Comparison of ENCODE assay signal across 1 cellular context in genomic region chr17:74430706-74431567, GRCh38.
TF ChIP-seq lines count a peak whose summit lies in the region.

No MANE protein-coding gene starts in this region.

TF ChIP-seq in HepG2, 621 proteins besides CTCF, POLR2A, EP300 and RAD21 (continued from another document and continues in another):
- TF ChIP-seq ZNF639 (CRISPR knock-in tag; conservative IDR thresholded peaks at IDR 0.05), result peak; percentile 58; the same call in 1 of the 2 replicates
- TF ChIP-seq SIX4 (CRISPR knock-in tag; IDR thresholded peaks at IDR 0.05), result peak; percentile 60
- TF ChIP-seq MXD3 (CRISPR knock-in tag; IDR thresholded peaks at IDR 0.05), result no peak
- TF ChIP-seq ZNF10 (CRISPR knock-in tag; IDR thresholded peaks at IDR 0.05; ENCODE audit: borderline replicate concordance, low read depth), result no peak
- TF ChIP-seq ZBED4 (CRISPR knock-in tag; IDR thresholded peaks at IDR 0.05; ENCODE audit: borderline replicate concordance), result no peak; the same call in 1 of the 2 replicates
- TF ChIP-seq ZMYM3 (CRISPR knock-in tag; IDR thresholded peaks at IDR 0.05), result peak; percentile 76; the same call in 1 of the 2 replicates
- TF ChIP-seq KDM2A (CRISPR knock-in tag; IDR thresholded peaks at IDR 0.05; ENCODE audit: borderline replicate concordance, low read depth), result no peak; the same call in 1 of the 2 replicates
- peak; percentile 90 for TF ChIP-seq ELF4 (CRISPR knock-in tag; IDR thresholded peaks at IDR 0.05; ENCODE audit: borderline replicate concordance)
- TF ChIP-seq NFE2L2 (IDR thresholded peaks at IDR 0.05; ENCODE audit: low read length), result no peak
- TF ChIP-seq LRRFIP1 (CRISPR knock-in tag; conservative IDR thresholded peaks at IDR 0.05), result no peak
- peak; percentile 68 for TF ChIP-seq GMEB1 (CRISPR knock-in tag; IDR thresholded peaks at IDR 0.05; ENCODE audit: borderline replicate concordance)
- no peak for TF ChIP-seq TOE1 (CRISPR knock-in tag; IDR thresholded peaks at IDR 0.05)
- no peak for TF ChIP-seq EHMT2 (IDR thresholded peaks at IDR 0.05; ENCODE audit: borderline replicate concordance, low read depth, low read length)
- peak; percentile 67 to 87; a peak in 3 of 4 replicates for TF ChIP-seq HMGXB4 (CRISPR knock-in tag; IDR thresholded peaks at IDR 0.05; ENCODE audit: borderline replicate concordance in 1 of 2, low read depth in 1 of 2)
- TF ChIP-seq FOXK1 (CRISPR knock-in tag; IDR thresholded peaks at IDR 0.05; ENCODE audit: borderline replicate concordance, low read depth), result 0 out of 2 replicates have a peak, but pooled peaks have one; percentile 39
- TF ChIP-seq BATF2 (CRISPR knock-in tag; IDR thresholded peaks at IDR 0.05), result no peak
- no peak; the same call in 1 of the 2 replicates for TF ChIP-seq NFKB2 (CRISPR knock-in tag; IDR thresholded peaks at IDR 0.05; ENCODE audit: borderline replicate concordance)
- no peak for TF ChIP-seq ZNF724P (CRISPR knock-in tag; IDR thresholded peaks at IDR 0.05; ENCODE audit: borderline replicate concordance)
- TF ChIP-seq DMTF1 (CRISPR knock-in tag; IDR thresholded peaks at IDR 0.05), result no peak
- peak; percentile 64 for TF ChIP-seq SP4 (CRISPR knock-in tag; IDR thresholded peaks at IDR 0.05)
- TF ChIP-seq ZNF296 (CRISPR knock-in tag; conservative IDR thresholded peaks at IDR 0.05), result peak; percentile 58
- no peak for TF ChIP-seq PAWR (CRISPR knock-in tag; IDR thresholded peaks at IDR 0.05; ENCODE audit: borderline replicate concordance)
- TF ChIP-seq ZBTB25 (CRISPR knock-in tag; IDR thresholded peaks at IDR 0.05), result peak; percentile 96
- TF ChIP-seq KMT2B (CRISPR knock-in tag; IDR thresholded peaks at IDR 0.05), result no peak; the same call in 1 of the 2 replicates
- no peak for TF ChIP-seq MLLT10 (CRISPR knock-in tag; IDR thresholded peaks at IDR 0.05)
- TF ChIP-seq SKI (IDR thresholded peaks at IDR 0.05; ENCODE audit: partially characterized antibody), result peak; percentile 75
- TF ChIP-seq WIZ (CRISPR knock-in tag; IDR thresholded peaks at IDR 0.05), result no peak
- no peak for TF ChIP-seq IKZF1 (IDR thresholded peaks at IDR 0.05)
- TF ChIP-seq SNAPC5 (CRISPR knock-in tag; IDR thresholded peaks at IDR 0.05; ENCODE audit: borderline replicate concordance), result 0 out of 2 replicates have a peak, but pooled peaks have one; percentile 49
- TF ChIP-seq ZC3H13 (CRISPR knock-in tag; IDR thresholded peaks at IDR 0.05), result no peak; the same call in none of the 2 replicates
- no peak for TF ChIP-seq ZNF570 (CRISPR knock-in tag; IDR thresholded peaks at IDR 0.05; ENCODE audit: borderline replicate concordance)
- TF ChIP-seq NFKBIZ (CRISPR knock-in tag; IDR thresholded peaks at IDR 0.05), result peak; percentile 58; the same call in 1 of the 2 replicates
- TF ChIP-seq RFXANK (CRISPR knock-in tag; IDR thresholded peaks at IDR 0.05), result no peak
- TF ChIP-seq TP53 (CRISPR knock-in tag; conservative IDR thresholded peaks at IDR 0.05), result peak; percentile 76; the same call in 1 of the 2 replicates
- TF ChIP-seq ZNF605 (CRISPR knock-in tag; IDR thresholded peaks at IDR 0.05), result peak; percentile 92
- 0 out of 2 replicates have a peak, but pooled peaks have one; percentile 67 for TF ChIP-seq FOXC1 (CRISPR knock-in tag; IDR thresholded peaks at IDR 0.05; ENCODE audit: borderline replicate concordance)
- TF ChIP-seq CENPT (CRISPR knock-in tag; IDR thresholded peaks at IDR 0.05; ENCODE audit: low read depth), result no peak
- 0 out of 2 replicates have a peak, but pooled peaks have one; percentile 58 for TF ChIP-seq HOXD1 (CRISPR knock-in tag; IDR thresholded peaks at IDR 0.05)
- peak; percentile 9 for TF ChIP-seq HES4 (CRISPR knock-in tag; IDR thresholded peaks at IDR 0.05; ENCODE audit: borderline replicate concordance)
- no peak for TF ChIP-seq ZNF776 (CRISPR knock-in tag; IDR thresholded peaks at IDR 0.05)
- TF ChIP-seq THYN1 (CRISPR knock-in tag; IDR thresholded peaks at IDR 0.05; ENCODE audit: borderline replicate concordance, low read depth), result 0 out of 2 replicates have a peak, but pooled peaks have one; percentile 42
- no peak; the same call in 1 of the 2 replicates for TF ChIP-seq E2F2 (CRISPR knock-in tag; IDR thresholded peaks at IDR 0.05; ENCODE audit: borderline replicate concordance)
